7 cellular contexts compared by ENCODE assay signal in genomic region chr20:2752631-2753455, GRCh38. TPM values are rescaled to one million over a fixed set of nuclear protein-coding genes. Genes with fewer than 3 reads are reported as not detected.
A peak's percentile ranks its signal among the peaks of the same experiment; 100 is the strongest.
DNase-seq lines count a peak whose midpoint lies in the region; ATAC-seq and TF ChIP-seq lines count a peak whose summit lies in the region.

No MANE protein-coding gene starts in this region.

- CTCF ChIA-PET in activated CD4-positive, alpha-beta T cell treated with anti-CD3 and anti-CD28 coated beads, Interleukin-2, amount 10 ng/mL, durations not matched to agents 7 days and 5 days (lab: Charles Lee): interaction anchor here (0.7 to 4.1 kb wide), 14 partner anchors 9 to 99 kb away, joined by 3 to 16 read pairs (median 3); no protein-coding TSS in a partner anchor

- no peaks in the 10 kb centered on the region for H3K36me3 Mint-ChIP-seq in activated CD4-positive, alpha-beta T cell treated with anti-CD3 and anti-CD28 coated beads, Interleukin-2, amount 10 ng/mL, durations not matched to agents 7 days and 5 days (ENCODE audit: low read depth)
- no peaks in the 10 kb centered on the region for H3K36me3 Mint-ChIP-seq in endothelial cell (ENCODE audit: low read depth, unreplicated experiment)
- H3K36me3 Mint-ChIP-seq in naive thymus-derived CD8-positive, alpha-beta T cell: no peaks in the 10 kb centered on the region

- TF ChIP-seq CTCF in endothelial cell (IDR thresholded peaks at IDR 0.05; ENCODE audit: unreplicated experiment): peak; percentile 86

- peak; percentile 22 to 26 for ATAC-seq in naive thymus-derived CD8-positive, alpha-beta T cell

- peak; percentile 62 for DNase-seq in ELR (ENCODE audit: low read depth)
- peak; percentile 30 to 50 for DNase-seq in Kasumi-1 (lab: John Stamatoyannopoulos, UW)
- peak; percentile 42 for DNase-seq in activated CD4-positive, alpha-beta T cell treated with anti-CD3 and anti-CD28 coated beads, Interleukin-2, amount 10 ng/mL, durations not matched to agents 7 days and 5 days
- DNase-seq in endothelial cell (ENCODE audit: low spot score): peak; percentile 62
- peak in 8 of 10 donors; percentile 23 to 58 (median 51) for DNase-seq in naive thymus-derived CD8-positive, alpha-beta T cell
- DNase-seq in NCI-H2029 (lab: John Stamatoyannopoulos, UW): no peak
- DNase-seq in anterior cingulate cortex (lab: John Stamatoyannopoulos, UW): no peak

- peaks cover 19% of the 10 kb centered on the region for H3K4me1 Mint-ChIP-seq in activated CD4-positive, alpha-beta T cell treated with anti-CD3 and anti-CD28 coated beads, Interleukin-2, amount 10 ng/mL, durations not matched to agents 7 days and 5 days
- peaks cover 15% of the 10 kb centered on the region for H3K4me1 Mint-ChIP-seq in endothelial cell (ENCODE audit: unreplicated experiment)
- peaks cover 14 to 28% (median 26%) of the 10 kb centered on the region in 4 donors for H3K4me1 Mint-ChIP-seq in naive thymus-derived CD8-positive, alpha-beta T cell

- H3K27me3 Mint-ChIP-seq in activated CD4-positive, alpha-beta T cell treated with anti-CD3 and anti-CD28 coated beads, Interleukin-2, amount 10 ng/mL, durations not matched to agents 7 days and 5 days: peaks cover 59% of the 10 kb centered on the region
- peaks cover 28% of the 10 kb centered on the region for H3K27me3 Mint-ChIP-seq in endothelial cell (ENCODE audit: unreplicated experiment)
- H3K27me3 Mint-ChIP-seq in naive thymus-derived CD8-positive, alpha-beta T cell: peaks cover 3 to 14% (median 9%) of the 10 kb centered on the region in 5 donors

- POLR2A ChIA-PET in activated CD4-positive, alpha-beta T cell treated with anti-CD3 and anti-CD28 coated beads, Interleukin-2, amount 10 ng/mL, durations not matched to agents 7 days and 5 days (lab: Charles Lee): interaction anchor here (0.7 kb wide), 1 partner anchor 9 kb away, joined by 3 read pairs; no protein-coding TSS in a partner anchor
- POLR2A ChIA-PET in naive thymus-derived CD8-positive, alpha-beta T cell (lab: Charles Lee): interaction anchor here (0.6 to 2.8 kb wide), 9 partner anchors 11 to 282 kb away, joined by 3 to 14 read pairs (median 3); partner anchors contain the start of genes NOP56, PCED1A, SNRPB and VPS16

- peak overlapping the region; percentile 62 for H3K27ac Mint-ChIP-seq in activated CD4-positive, alpha-beta T cell treated with anti-CD3 and anti-CD28 coated beads, Interleukin-2, amount 10 ng/mL, durations not matched to agents 7 days and 5 days
- no peak overlapping the region for H3K27ac Mint-ChIP-seq in endothelial cell (ENCODE audit: unreplicated experiment)
- H3K27ac Mint-ChIP-seq in naive thymus-derived CD8-positive, alpha-beta T cell: peak overlapping the region in 8 of 10 donors; percentile 40 to 89 (median 67)

- H3K4me3 Mint-ChIP-seq in activated CD4-positive, alpha-beta T cell treated with anti-CD3 and anti-CD28 coated beads, Interleukin-2, amount 10 ng/mL, durations not matched to agents 7 days and 5 days: peak overlapping the region; percentile 71
- H3K4me3 Mint-ChIP-seq in endothelial cell (ENCODE audit: unreplicated experiment): peak overlapping the region; percentile 83
- H3K4me3 Mint-ChIP-seq in naive thymus-derived CD8-positive, alpha-beta T cell: peak overlapping the region; percentile 78 to 90 (median 84)

- no peaks in the 10 kb centered on the region for H3K9me3 Mint-ChIP-seq in activated CD4-positive, alpha-beta T cell treated with anti-CD3 and anti-CD28 coated beads, Interleukin-2, amount 10 ng/mL, durations not matched to agents 7 days and 5 days
- no peaks in the 10 kb centered on the region for H3K9me3 Mint-ChIP-seq in endothelial cell (ENCODE audit: unreplicated experiment)
- no peaks in the 10 kb centered on the region for H3K9me3 Mint-ChIP-seq in naive thymus-derived CD8-positive, alpha-beta T cell

RNA-seq across cellular contexts. Expression of gene CPXM1, which starts 47.6 kb away (rescaled TPM):
- total RNA-seq in activated CD4-positive, alpha-beta T cell treated with anti-CD3 and anti-CD28 coated beads, Interleukin-2, amount 10 ng/mL, durations not matched to agents 7 days and 5 days: under 1 TPM in 1 of 2 experiments, not detected in 1; 0.12 TPM
- 139 TPM for total RNA-seq in endothelial cell (ENCODE audit: unreplicated experiment)
- under 1 TPM in 1 of 2 experiments, not detected in 1; 0.39 TPM for total RNA-seq in naive thymus-derived CD8-positive, alpha-beta T cell
- under 1 TPM; 0.27 to 0.56 (median 0.31) TPM for polyA plus RNA-seq in naive thymus-derived CD8-positive, alpha-beta T cell

Comparison
In these comparisons a context has a peak if more than half of its experiments do, and no peak if none do; other contexts are left out.
1. DNase-seq: peak in ELR (single experiment), Kasumi-1 (2 of 2), activated CD4-positive, alpha-beta T cell treated with anti-CD3 and anti-CD28 coated beads, Interleukin-2, amount 10 ng/mL, durations not matched to agents 7 days and 5 days (single experiment), endothelial cell (single experiment) and naive thymus-derived CD8-positive, alpha-beta T cell (8 of 10); none in NCI-H2029 (single experiment) and anterior cingulate cortex (0 of 58).
2. RNA of gene CPXM1, which starts 47.6 kb away (total RNA-seq): 139 TPM in endothelial cell (single experiment); 0.39 TPM in naive thymus-derived CD8-positive, alpha-beta T cell and 0.12 TPM in activated CD4-positive, alpha-beta T cell treated with anti-CD3 and anti-CD28 coated beads, Interleukin-2, amount 10 ng/mL, durations not matched to agents 7 days and 5 days; every median in the first group is over 100 times any median in the second.
3. Peak in every context shown above with its lines, with median percentiles within 50 percentile points of each other: H3K4me3 Mint-ChIP-seq.